In genomic region chr3:64539451-64540196, GRCh38 we compare ENCODE assay signal across 18 cellular contexts.
DNase-seq lines count a peak whose midpoint lies in the region; ATAC-seq and TF ChIP-seq lines count a peak whose summit lies in the region.
"Had no signal": no experiment of that assay in that cellular context is flagged by ENCODE, and none has a peak within 500 bp of the region (broad histone marks: within the 10 kb centered on the region; RNA-seq: fewer than 3 reads in every experiment).

No MANE protein-coding gene starts in this region.

- no peak for ATAC-seq in left lobe of liver
- ATAC-seq: lower lobe of right lung had no signal

- no peak overlapping the region for H3K27ac ChIP-seq in coronary artery
- H3K27ac ChIP-seq: C4-2B, KMS-11, lower lobe of right lung had no signal

- no peak overlapping the region for H3K4me3 ChIP-seq in AG09309 (ENCODE audit: control insufficient read depth, low read depth, low read length)
- no peak overlapping the region for H3K4me3 ChIP-seq in MG63
- no peak overlapping the region for H3K4me3 ChIP-seq in fibroblast of mammary gland (ENCODE audit: control insufficient read depth, low read depth, low read length)
- H3K4me3 ChIP-seq in coronary artery, result no peak overlapping the region
- H3K4me3 ChIP-seq: lower lobe of right lung had no signal

- TF ChIP-seq CTCF in AG09309 (IDR thresholded peaks at IDR 0.05; ENCODE audit: control insufficient read depth, insufficient read depth, low read depth, low read length, missing control alignments), result no peak
- no peak for TF ChIP-seq CTCF in fibroblast of mammary gland (conservative IDR thresholded peaks at IDR 0.05; ENCODE audit: control insufficient read depth, insufficient read depth, low read depth, low read length)
- TF ChIP-seq CTCF in coronary artery (IDR thresholded peaks at IDR 0.05), result no peak

- H3K36me3 ChIP-seq in MG63, result no peaks in the 10 kb centered on the region

- H3K9me3 ChIP-seq in MG63, result no peaks in the 10 kb centered on the region
- H3K9me3 ChIP-seq: lower lobe of right lung had no signal

- no peaks in the 10 kb centered on the region; the same call in 1 of the 2 replicates for H3K27me3 ChIP-seq in MG63

- peak; percentile 20 for DNase-seq in AG09309 (ENCODE audit: low read depth)
- peak; percentile 68 for DNase-seq in MG63
- peak; percentile 94 for DNase-seq in fibroblast of mammary gland (ENCODE audit: low read depth)
- peak; percentile 18 for DNase-seq in non-pigmented ciliary epithelial cell (ENCODE audit: low read depth)
- DNase-seq in DMS114 treated with DMSO at 0.1 percent for 48 hours (lab: John Stamatoyannopoulos, UW; ENCODE audit: unreplicated experiment), result no peak
- DNase-seq in left lobe of liver (ENCODE audit: low spot score), result no peak
- DNase-seq in coronary artery (ENCODE audit: low spot score), result no peak
- no peak for DNase-seq in stimulated activated CD4-positive, alpha-beta T cell treated with anti-CD3 and anti-CD28 coated beads, Interleukin-4, amount 100 ng/mL, for 4 hours
- DNase-seq: activated naive CD8-positive, alpha-beta T cell treated with anti-CD3 and anti-CD28 coated beads for 36 hours; lower lobe of right lung; NCI-H1930; NCI-H774; occipital lobe; SHP77; stimulated activated CD4-positive, alpha-beta T cell treated with anti-CD3 and anti-CD28 coated beads, Interleukin-4, amount 100 ng/mL, for 1 hour; stimulated activated naive CD4-positive, alpha-beta T cell had no signal

Comparison
In these comparisons a context has a peak if more than half of its experiments do, and no peak if none do; other contexts are left out.
1. DNase-seq: peak in AG09309 (single experiment), MG63 (single experiment), fibroblast of mammary gland (single experiment) and non-pigmented ciliary epithelial cell (single experiment); none in DMS114 treated with DMSO at 0.1 percent for 48 hours (single experiment), left lobe of liver (single experiment), coronary artery (single experiment) and stimulated activated CD4-positive, alpha-beta T cell treated with anti-CD3 and anti-CD28 coated beads, Interleukin-4, amount 100 ng/mL, for 4 hours (0 of 2).